Comparison of ENCODE assay signal across 17 cellular contexts in genomic region chr12:6392499-6392898, GRCh38. TPM values are rescaled to one million over a fixed set of nuclear protein-coding genes. Genes with fewer than 3 reads are reported as not detected.
DNase-seq lines count a peak whose midpoint lies in the region; ATAC-seq and TF ChIP-seq lines count a peak whose summit lies in the region.
"Had no signal": no experiment of that assay in that cellular context is flagged by ENCODE, and none has a peak within 500 bp of the region (broad histone marks: within the 10 kb centered on the region; RNA-seq: fewer than 3 reads in every experiment).

No MANE protein-coding gene starts in this region.

- TF ChIP-seq EP300 in gastroesophageal sphincter (IDR thresholded peaks at IDR 0.05) = no peak

- peak; percentile 75 for ATAC-seq in gastroesophageal sphincter
- ATAC-seq in naive thymus-derived CD4-positive, alpha-beta T cell = no peak
- ATAC-seq: foreskin keratinocyte had no signal

- peaks cover 4% of the 10 kb centered on the region for H3K27me3 Mint-ChIP-seq in H9 (ENCODE audit: low read depth)
- H3K27me3 Mint-ChIP-seq in naive thymus-derived CD4-positive, alpha-beta T cell = peaks cover 0 to 17% (median 0%) of the 10 kb centered on the region in 5 donors

- H3K56ac ChIP-seq in H9 (ENCODE audit: insufficient read length, low read depth, low read length) = no peak overlapping the region

- no peaks in the 10 kb centered on the region for H3K79me1 ChIP-seq in H9 (ENCODE audit: insufficient read depth, low read depth, low read length, poor library complexity, severe bottlenecking)

- peak; percentile 47 for DNase-seq in CD1c-positive myeloid dendritic cell (ENCODE audit: extremely low spot score)
- DNase-seq in NOMO-1 treated with DMSO at 0.1 percent for 48 hours (lab: John Stamatoyannopoulos, UW; ENCODE audit: unreplicated experiment) = peak; percentile 78
- peak; percentile 35 for DNase-seq in osteoblast (ENCODE audit: insufficient read length, low spot score, missing footprints)
- no peak for DNase-seq in H9
- no peak for DNase-seq in iPS-NIHi11 (ENCODE audit: low spot score)
- DNase-seq in naive thymus-derived CD4-positive, alpha-beta T cell = no peak
- no peak for DNase-seq in activated naive CD4-positive, alpha-beta T cell treated with Interleukin-2 at 50 U/mL for 16 hours
- DNase-seq: activated CD4-positive, alpha-beta T cell treated with anti-CD3 and anti-CD28 coated beads, Interleukin-2, amount 50 U/mL, for 4 hours; activated gamma-delta T cell; C1 segment of cervical spinal cord; foreskin keratinocyte; H7; Karpas-422; NCI-H510A; testis had no signal

- intact Hi-C loops in naive thymus-derived CD4-positive, alpha-beta T cell (cut with micrococcal nuclease) = no loop called here

- H3K4me3 ChIP-seq in gastroesophageal sphincter (no peak overlapping the region), osteoblast (ENCODE audit: insufficient read depth, low read length) (no peak overlapping the region)
- H3K4me3 ChIP-seq in naive thymus-derived CD4-positive, alpha-beta T cell (ENCODE audit: low read length) = no peak overlapping the region
- H3K4me3 ChIP-seq: testis had no signal

- no peak overlapping the region for H3K4me2 ChIP-seq in osteoblast (ENCODE audit: insufficient read depth, low read length)
- no peak overlapping the region for H3K4me2 ChIP-seq in H9 (ENCODE audit: insufficient read depth, insufficient read length, low read length)

- no peak overlapping the region for H4K91ac ChIP-seq in H9 (ENCODE audit: insufficient read length, low read depth, low read length)

- H3K23me2 ChIP-seq in H9 (ENCODE audit: insufficient read length, low read depth, low read length, poor library complexity, severe bottlenecking) = no peaks in the 10 kb centered on the region

- H4K20me1 ChIP-seq in osteoblast (ENCODE audit: insufficient read depth, low read length) (no peaks in the 10 kb centered on the region), H9 (ENCODE audit: control insufficient read depth, insufficient read depth, insufficient read length) (no peaks in the 10 kb centered on the region)

- TF ChIP-seq CTCF in gastroesophageal sphincter (IDR thresholded peaks at IDR 0.05) (no peak), osteoblast (IDR thresholded peaks at IDR 0.05; ENCODE audit: extremely low read depth, low read depth, low read length) (no peak), H9 (conservative IDR thresholded peaks at IDR 0.05) (no peak)

- H3K27me3 ChIP-seq in gastroesophageal sphincter (no peaks in the 10 kb centered on the region), osteoblast (ENCODE audit: insufficient read depth, low read length) (no peaks in the 10 kb centered on the region), H9 (ENCODE audit: insufficient read depth, low read length) (no peaks in the 10 kb centered on the region)
- no peaks in the 10 kb centered on the region for H3K27me3 ChIP-seq in naive thymus-derived CD4-positive, alpha-beta T cell (ENCODE audit: control insufficient read depth in 2 of 2, insufficient read depth in 2 of 2, low read length in 2 of 2)
- H3K27me3 ChIP-seq: foreskin keratinocyte, testis had no signal

- no peak overlapping the region for H3K9ac ChIP-seq in H9 (ENCODE audit: extremely low read depth, insufficient read length, low read length)

- H3K79me2 ChIP-seq in osteoblast (ENCODE audit: insufficient read depth, low read length) = peaks cover 6% of the 10 kb centered on the region
- H3K79me2 ChIP-seq in H9 (ENCODE audit: insufficient read depth, low read length) = no peaks in the 10 kb centered on the region

- H3K27ac Mint-ChIP-seq in H9 = no peak overlapping the region; a peak in 1 of 7 replicates
- peak overlapping the region in 1 of 9 donors; percentile 60 for H3K27ac Mint-ChIP-seq in naive thymus-derived CD4-positive, alpha-beta T cell

- no peak overlapping the region for H3K23ac ChIP-seq in H9 (ENCODE audit: insufficient read length, low read depth, low read length)

- H3K4me1 ChIP-seq in gastroesophageal sphincter (peaks cover 0 to 46% (median 10%) of the 10 kb centered on the region in 3 donors), osteoblast (ENCODE audit: insufficient read depth, low read length) (no peaks in the 10 kb centered on the region), H9 (ENCODE audit: insufficient read depth, low read length) (no peaks in the 10 kb centered on the region; the same call in 1 of the 2 replicates)
- H3K4me1 ChIP-seq in naive thymus-derived CD4-positive, alpha-beta T cell (ENCODE audit: control insufficient read depth in 2 of 2, insufficient read depth in 2 of 2, low read length in 2 of 2) = no peaks in the 10 kb centered on the region
- H3K4me1 ChIP-seq: foreskin keratinocyte had no signal

- 32% methylated on average over 6 of the region's 6 CpGs; no CpG with 5 or more reads in 1 of the 2 donors for WGBS in gastroesophageal sphincter (ENCODE audit: low coverage in 1 of 2), 2 donors
- no CpG with 5 or more reads among the region's 6 CpGs for WGBS in H9 (ENCODE audit: extremely low coverage, insufficient read length, low lambda C conversion rate)

- no peak for TF ChIP-seq POLR2A in gastroesophageal sphincter (IDR thresholded peaks at IDR 0.05)

- no peak overlapping the region for H4K8ac ChIP-seq in H9 (replicated peaks; ENCODE audit: insufficient read length, low read depth, low read length)

- H3T11ph ChIP-seq in H9 (ENCODE audit: low read length) = no peak overlapping the region

- no peak overlapping the region for H2BK120ac ChIP-seq in H9 (ENCODE audit: low read depth, low read length, poor library complexity, severe bottlenecking)

- no peak overlapping the region for H3K4me3 Mint-ChIP-seq in H9
- no peak overlapping the region for H3K4me3 Mint-ChIP-seq in naive thymus-derived CD4-positive, alpha-beta T cell

- H2BK15ac ChIP-seq in H9 (ENCODE audit: low read depth, low read length) = no peak overlapping the region

- H3K36me3 ChIP-seq in gastroesophageal sphincter (peaks cover 0 to 41% of the 10 kb centered on the region in 2 donors), osteoblast (ENCODE audit: insufficient read depth, low read length) (peaks cover 60% of the 10 kb centered on the region)
- H3K36me3 ChIP-seq in naive thymus-derived CD4-positive, alpha-beta T cell (ENCODE audit: control insufficient read depth in 2 of 3, insufficient read depth in 3 of 3, low read length in 3 of 3) = no peaks in the 10 kb centered on the region

- CTCF ChIA-PET in naive thymus-derived CD4-positive, alpha-beta T cell (lab: Charles Lee) = interaction anchor here (1.0 kb wide), 1 partner anchor 10 kb away, joined by 4 read pairs; no protein-coding TSS in a partner anchor

- POLR2A ChIA-PET in naive thymus-derived CD4-positive, alpha-beta T cell (lab: Charles Lee) = interaction anchor here (0.6 kb wide), 1 partner anchor 22 kb away, joined by 3 read pairs; no protein-coding TSS in a partner anchor

- H3K36me3 Mint-ChIP-seq in H9 (ENCODE audit: insufficient read depth in 1 of 3, low read depth in 3 of 3) = no peaks in the 10 kb centered on the region
- H3K36me3 Mint-ChIP-seq in naive thymus-derived CD4-positive, alpha-beta T cell = no peaks in the 10 kb centered on the region

- H2AFZ ChIP-seq in osteoblast (ENCODE audit: low read length) (no peak overlapping the region), H9 (ENCODE audit: low read length) (no peak overlapping the region)

- H3K4me1 Mint-ChIP-seq in H9 = peaks cover 25 to 28% of the 10 kb centered on the region in 2 experiments
- H3K4me1 Mint-ChIP-seq in naive thymus-derived CD4-positive, alpha-beta T cell = peaks cover 0 to 4% (median 0%) of the 10 kb centered on the region in 7 donors

- no peak overlapping the region for H2AK5ac ChIP-seq in H9 (ENCODE audit: insufficient read length, low read length)

- H3K9me3 ChIP-seq in gastroesophageal sphincter (no peaks in the 10 kb centered on the region), osteoblast (ENCODE audit: low read depth, low read length) (no peaks in the 10 kb centered on the region), H9 (ENCODE audit: control insufficient read depth, low read depth, low read length) (no peaks in the 10 kb centered on the region)
- no peaks in the 10 kb centered on the region for H3K9me3 ChIP-seq in naive thymus-derived CD4-positive, alpha-beta T cell (ENCODE audit: control insufficient read depth in 2 of 3, low read length in 3 of 3)
- H3K9me3 ChIP-seq: testis had no signal

- H3K4ac ChIP-seq in H9 (ENCODE audit: low read depth, low read length) = no peak overlapping the region

- no peak overlapping the region for H3K14ac ChIP-seq in H9 (ENCODE audit: insufficient read depth, low read length)

- peak overlapping the region; percentile 71 to 83 (median 79) for H3K27ac ChIP-seq in gastroesophageal sphincter
- H3K27ac ChIP-seq in osteoblast (ENCODE audit: low read depth, low read length) = no peak overlapping the region
- no peak overlapping the region for H3K27ac ChIP-seq in H9 (ENCODE audit: insufficient read length, low read depth, low read length)
- H3K27ac ChIP-seq in naive thymus-derived CD4-positive, alpha-beta T cell (ENCODE audit: low read depth, low read length) = no peak overlapping the region
- H3K27ac ChIP-seq: foreskin keratinocyte had no signal

- no peak overlapping the region for H2BK5ac ChIP-seq in H9 (ENCODE audit: insufficient read length, low read length)

- H3K9me3 Mint-ChIP-seq in H9 = no peaks in the 10 kb centered on the region
- H3K9me3 Mint-ChIP-seq in naive thymus-derived CD4-positive, alpha-beta T cell = no peaks in the 10 kb centered on the region

- H3K18ac ChIP-seq in H9 (ENCODE audit: insufficient read length, low read depth, low read length) = no peak overlapping the region

- no peak overlapping the region for H2BK20ac ChIP-seq in H9 (ENCODE audit: low read depth, low read length, poor library complexity, severe bottlenecking)

- H2BK12ac ChIP-seq in H9 (ENCODE audit: insufficient read length, low read depth, low read length) = no peak overlapping the region

- H4K5ac ChIP-seq in H9 (ENCODE audit: insufficient read length, low read depth, low read length) = no peak overlapping the region

RNA-seq across cellular contexts. Expression of gene LTBR, which starts 8.5 kb away (rescaled TPM):
- total RNA-seq in gastroesophageal sphincter = 100 to 1,000 TPM in 3 of 4 donors, 10 to 100 TPM in 1; 86.5 to 139 (median 119) TPM
- 110 and 121 TPM in 2 replicates for total RNA-seq in osteoblast
- total RNA-seq in H9 (2021) = 3.4 and 4.8 TPM in 2 replicates
- total RNA-seq in naive thymus-derived CD4-positive, alpha-beta T cell = 10 to 100 TPM in 1 of 5 experiments, 1 to 10 TPM in 3, under 1 TPM in 1; 0.34 to 25.2 (median 2.2) TPM
- not detected for polyA plus RNA-seq in naive thymus-derived CD4-positive, alpha-beta T cell

RNA-seq across cellular contexts. Expression of gene SCNN1A, which starts 17.1 kb away (rescaled TPM):
- total RNA-seq in gastroesophageal sphincter (10 to 100 TPM in 1 of 4 donors, 1 to 10 TPM in 1, under 1 TPM in 1, not detected in 1; 0.62 to 19.9 (median 5.2) TPM), osteoblast (under 0.01 and 0.36 TPM in 2 replicates), H9 (2021) (104 and 111 TPM in 2 replicates)
- total RNA-seq in naive thymus-derived CD4-positive, alpha-beta T cell = 1 to 10 TPM in 4 of 5 experiments, under 1 TPM in 1; 0.22 to 5.3 (median 3.6) TPM
- 1 to 10 TPM in 1 of 2 donors, under 1 TPM in 1; 0.84 to 1.2 TPM for polyA plus RNA-seq in naive thymus-derived CD4-positive, alpha-beta T cell
- total RNA-seq: cerebellum had no signal

RNA-seq across cellular contexts. Expression of gene TNFRSF1A, which starts 50.6 kb away (rescaled TPM):
- total RNA-seq in gastroesophageal sphincter = 100 to 1,000 TPM; 150 to 356 (median 227) TPM
- 228 and 255 TPM in 2 replicates for total RNA-seq in osteoblast
- total RNA-seq in H9 (2021) = 55.9 and 59.9 TPM in 2 replicates
- 10 to 100 TPM; 40.9 to 99.4 (median 67.3) TPM for total RNA-seq in naive thymus-derived CD4-positive, alpha-beta T cell
- polyA plus RNA-seq in naive thymus-derived CD4-positive, alpha-beta T cell = 10 to 100 TPM; 24.1 to 46.3 TPM

RNA-seq across cellular contexts. Expression of gene CD27, which starts 52.3 kb away (rescaled TPM):
- total RNA-seq in gastroesophageal sphincter (under 1 TPM in 2 of 4 donors, not detected in 2; 0.45 to 0.89 TPM), osteoblast (not detected in 2 replicates), H9 (2021) (0.29 and 0.37 TPM in 2 replicates)
- 100 to 1,000 TPM in 4 of 5 experiments, 10 to 100 TPM in 1; 74.1 to 217 (median 130) TPM for total RNA-seq in naive thymus-derived CD4-positive, alpha-beta T cell
- 100 to 1,000 TPM; 560 to 590 TPM for polyA plus RNA-seq in naive thymus-derived CD4-positive, alpha-beta T cell
- total RNA-seq: cerebellum, foreskin keratinocyte, H7 had no signal
- polyA plus RNA-seq: foreskin keratinocyte had no signal

RNA-seq across cellular contexts. Expression of gene TAPBPL, which starts 59.3 kb away (rescaled TPM):
- total RNA-seq in gastroesophageal sphincter = 10 to 100 TPM; 11.6 to 31.3 (median 16.4) TPM
- 11.8 and 13.8 TPM in 2 replicates for total RNA-seq in osteoblast
- total RNA-seq in H9 (2021) = 1.4 and 2.3 TPM in 2 replicates
- 10 to 100 TPM; 23.0 to 65.4 (median 52.9) TPM for total RNA-seq in naive thymus-derived CD4-positive, alpha-beta T cell
- 100 to 1,000 TPM in 1 of 2 donors, 10 to 100 TPM in 1; 48.7 to 104 TPM for polyA plus RNA-seq in naive thymus-derived CD4-positive, alpha-beta T cell

Comparison
In these comparisons a context has a peak if more than half of its experiments do, and no peak if none do; other contexts are left out.
1. DNase-seq: peak in CD1c-positive myeloid dendritic cell (single experiment), NOMO-1 treated with DMSO at 0.1 percent for 48 hours (single experiment) and osteoblast (single experiment); none in H9 (single experiment), iPS-NIHi11 (single experiment), naive thymus-derived CD4-positive, alpha-beta T cell (0 of 9) and activated naive CD4-positive, alpha-beta T cell treated with Interleukin-2 at 50 U/mL for 16 hours (single experiment).
2. H3K27ac ChIP-seq: peak in gastroesophageal sphincter (4 of 4); none in osteoblast (single experiment), H9 (single experiment) and naive thymus-derived CD4-positive, alpha-beta T cell (single experiment).